In the genomic region with DNA sequence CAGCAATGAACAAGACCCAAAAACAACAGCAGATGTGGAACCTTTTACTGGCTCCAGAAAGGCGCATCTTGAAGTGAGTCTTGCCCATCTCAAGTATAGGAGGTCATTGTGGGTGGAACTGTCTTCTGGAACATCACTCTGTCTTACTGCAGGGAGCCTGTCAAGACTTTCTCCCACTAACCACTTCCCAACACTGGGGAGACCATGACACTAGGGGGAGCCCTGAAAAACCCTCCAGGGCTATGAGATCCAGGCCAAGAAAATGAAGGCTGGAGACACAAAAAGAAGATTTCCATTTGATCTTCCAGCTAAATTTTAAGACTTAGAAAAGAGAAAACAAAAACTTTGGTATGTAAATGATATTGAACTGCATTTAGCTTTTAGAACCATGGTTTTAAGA, we compare ENCODE assay signal across 23 cellular contexts. TPM values are rescaled to one million over a fixed set of nuclear protein-coding genes. Genes with fewer than 3 reads are reported as not detected.
DNase-seq lines count a peak whose midpoint lies in the region; ATAC-seq, FAIRE-seq and TF ChIP-seq lines count a peak whose summit lies in the region.
"Had no signal": no experiment of that assay in that cellular context is flagged by ENCODE, and none has a peak within 500 bp of the region (broad histone marks: within the 10 kb centered on the region; RNA-seq: fewer than 3 reads in every experiment).

No MANE protein-coding gene starts in this region.

- H3K4me3 Mint-ChIP-seq in stimulated activated naive B cell treated with anti-CD40 and anti-IgM and Interleukin-4, amounts not matched to agents 10 μg/mL and 1 μg/mL and 100 μg/mL, for 72 hours: no peak overlapping the region
- no peak overlapping the region for H3K4me3 Mint-ChIP-seq in activated T-helper 1 cell treated with anti-CD3 and anti-CD28 coated beads, Interleukin-12 subunit alpha, Interleukin-12 subunit beta, Interleukin-2, Interleukin-4 antibody, amounts not matched to agents 30 ng/mL and 10 ng/mL and 1 ng/mL, durations not matched to agents 14 hours and 24 hours and 36 hours
- H3K4me3 Mint-ChIP-seq in activated CD4-positive, alpha-beta memory T cell treated with anti-CD3 and anti-CD28 coated beads, Interleukin-2, amount 10 ng/mL, durations not matched to agents 7 days and 5 days: no peak overlapping the region
- H3K4me3 Mint-ChIP-seq: CD4-positive, alpha-beta memory T cell; HFFc6 had no signal

- TF ChIP-seq EP300 in GM12878 (IDR thresholded peaks at IDR 0.05; ENCODE audit: borderline replicate concordance in 1 of 2, control insufficient read depth in 1 of 2, low read depth in 2 of 2, low read length in 2 of 2): no peak

- BruUV-seq in GM12878 (replicated peaks; lab: Mats Ljungman, UMichigan): no TSS peak

- CTCF ChIA-PET in GM12878 (lab: Yijun Ruan, JAX): interaction anchor here (0.6 to 3.1 kb wide), 5 partner anchors 10 to 238 kb away, joined by 3 to 10 read pairs (median 4); no protein-coding TSS in a partner anchor
- CTCF ChIA-PET in activated CD4-positive, alpha-beta memory T cell treated with anti-CD3 and anti-CD28 coated beads, Interleukin-2, amount 10 ng/mL, durations not matched to agents 7 days and 5 days (lab: Charles Lee): interaction anchor here (0.5 to 1.4 kb wide), 3 partner anchors 9 to 212 kb away, joined by 3 to 4 read pairs (median 4); no protein-coding TSS in a partner anchor

- H4K20me1 ChIP-seq in GM12878 (ENCODE audit: control insufficient read depth, insufficient read depth): no peaks in the 10 kb centered on the region
- H4K20me1 ChIP-seq: BLaER1 treated with 17β-estradiol and CSF1 and Interleukin-3, amounts not matched to agents 10 nM and 100 nM had no signal

- peaks cover 3% of the 10 kb centered on the region; the same call in 1 of the 2 replicates for H3K4me1 ChIP-seq in GM12878 (ENCODE audit: control insufficient read depth, insufficient read depth, low read length)

- intact Hi-C loops in GM12878 (cut with micrococcal nuclease; ENCODE audit: unreplicated experiment): no loop called here
- intact Hi-C loops in activated T-helper 1 cell treated with anti-CD3 and anti-CD28 coated beads, Interleukin-12 subunit alpha, Interleukin-12 subunit beta, Interleukin-2, Interleukin-4 antibody, amounts not matched to agents 30 ng/mL and 10 ng/mL and 1 ng/mL, durations not matched to agents 14 hours and 24 hours and 36 hours (cut with micrococcal nuclease): no loop called here

- peak; percentile 28; the same call in 1 of the 3 replicates for ATAC-seq in GM12878
- no peak for ATAC-seq in stimulated activated naive B cell treated with anti-CD40 and anti-IgM and Interleukin-4, amounts not matched to agents 10 μg/mL and 1 μg/mL and 100 μg/mL, for 72 hours (replicated peaks)
- ATAC-seq: Panc1, SK-N-SH treated with all-trans-retinoic acid at 6 μM for 48 hours had no signal

- POLR2A ChIA-PET in GM12878 (lab: Charles Lee): interaction anchor here (1.2 kb wide), 1 partner anchor 176 kb away, joined by 3 read pairs; no protein-coding TSS in a partner anchor
- POLR2A ChIA-PET in activated CD4-positive, alpha-beta memory T cell treated with anti-CD3 and anti-CD28 coated beads, Interleukin-2, amount 10 ng/mL, durations not matched to agents 7 days and 5 days (lab: Charles Lee): interaction anchor here (1.1 kb wide), 1 partner anchor 9 kb away, joined by 3 read pairs; no protein-coding TSS in a partner anchor

- no peaks in the 10 kb centered on the region for H3K79me2 ChIP-seq in GM12878 (ENCODE audit: control insufficient read depth, insufficient read depth, low read length)

- H3K27me3 Mint-ChIP-seq in stimulated activated naive B cell treated with anti-CD40 and anti-IgM and Interleukin-4, amounts not matched to agents 10 μg/mL and 1 μg/mL and 100 μg/mL, for 72 hours: no peaks in the 10 kb centered on the region
- peaks cover 2% of the 10 kb centered on the region for H3K27me3 Mint-ChIP-seq in activated T-helper 1 cell treated with anti-CD3 and anti-CD28 coated beads, Interleukin-12 subunit alpha, Interleukin-12 subunit beta, Interleukin-2, Interleukin-4 antibody, amounts not matched to agents 30 ng/mL and 10 ng/mL and 1 ng/mL, durations not matched to agents 14 hours and 24 hours and 36 hours (ENCODE audit: insufficient read depth)
- H3K27me3 Mint-ChIP-seq in activated CD4-positive, alpha-beta memory T cell treated with anti-CD3 and anti-CD28 coated beads, Interleukin-2, amount 10 ng/mL, durations not matched to agents 7 days and 5 days: no peaks in the 10 kb centered on the region
- H3K27me3 Mint-ChIP-seq: CD4-positive, alpha-beta memory T cell had no signal

- H3K36me3 Mint-ChIP-seq in stimulated activated naive B cell treated with anti-CD40 and anti-IgM and Interleukin-4, amounts not matched to agents 10 μg/mL and 1 μg/mL and 100 μg/mL, for 72 hours: no peaks in the 10 kb centered on the region
- H3K36me3 Mint-ChIP-seq in activated T-helper 1 cell treated with anti-CD3 and anti-CD28 coated beads, Interleukin-12 subunit alpha, Interleukin-12 subunit beta, Interleukin-2, Interleukin-4 antibody, amounts not matched to agents 30 ng/mL and 10 ng/mL and 1 ng/mL, durations not matched to agents 14 hours and 24 hours and 36 hours (ENCODE audit: low read depth): no peaks in the 10 kb centered on the region
- H3K36me3 Mint-ChIP-seq in activated CD4-positive, alpha-beta memory T cell treated with anti-CD3 and anti-CD28 coated beads, Interleukin-2, amount 10 ng/mL, durations not matched to agents 7 days and 5 days (ENCODE audit: low read depth): no peaks in the 10 kb centered on the region
- H3K36me3 Mint-ChIP-seq: CD4-positive, alpha-beta memory T cell had no signal

- no peak overlapping the region for H2AFZ ChIP-seq in GM12878 (ENCODE audit: control insufficient read depth, low read depth, low read length)

- TF ChIP-seq CTCF in GM06990 (IDR thresholded peaks at IDR 0.05; ENCODE audit: insufficient read depth, low read length, poor library complexity, severe bottlenecking) (peak; percentile 46), GM12878 (IDR thresholded peaks at IDR 0.05 in 2 of 3, conservative IDR thresholded peaks at IDR 0.05 in 1 of 3; ENCODE audit: control insufficient read depth in 2 of 3, extremely low read depth in 1 of 3, insufficient read depth in 1 of 3, low read depth in 3 of 3, low read length in 3 of 3) (peak; percentile 12 to 32 (median 13); a peak in 3 of 6 replicates), retinal pigment epithelial cell (conservative IDR thresholded peaks at IDR 0.05; ENCODE audit: low read depth, low read length) (peak; percentile 44)

- 84% methylated on average over 1 of the region's 1 CpG for WGBS in GM12878 (ENCODE audit: insufficient coverage, insufficient replicate concordance, low lambda C conversion rate, missing lambda C conversion rate)

- no peak overlapping the region for H3K4me2 ChIP-seq in GM12878 (ENCODE audit: control insufficient read depth, insufficient read depth)
- H3K4me2 ChIP-seq: BLaER1 treated with 17β-estradiol and CSF1 and Interleukin-3, amounts not matched to agents 10 nM and 100 nM had no signal

- no peak overlapping the region for H3K27ac Mint-ChIP-seq in stimulated activated naive B cell treated with anti-CD40 and anti-IgM and Interleukin-4, amounts not matched to agents 10 μg/mL and 1 μg/mL and 100 μg/mL, for 72 hours
- no peak overlapping the region for H3K27ac Mint-ChIP-seq in activated T-helper 1 cell treated with anti-CD3 and anti-CD28 coated beads, Interleukin-12 subunit alpha, Interleukin-12 subunit beta, Interleukin-2, Interleukin-4 antibody, amounts not matched to agents 30 ng/mL and 10 ng/mL and 1 ng/mL, durations not matched to agents 14 hours and 24 hours and 36 hours
- no peak overlapping the region for H3K27ac Mint-ChIP-seq in activated CD4-positive, alpha-beta memory T cell treated with anti-CD3 and anti-CD28 coated beads, Interleukin-2, amount 10 ng/mL, durations not matched to agents 7 days and 5 days
- H3K27ac Mint-ChIP-seq: CD4-positive, alpha-beta memory T cell; HFFc6 had no signal

- H3K9me3 ChIP-seq in GM12878 (replicated peaks; ENCODE audit: control insufficient read depth, insufficient read depth, low read length): no peaks in the 10 kb centered on the region
- H3K9me3 ChIP-seq: BLaER1 treated with 17β-estradiol and CSF1 and Interleukin-3, amounts not matched to agents 10 nM and 100 nM had no signal

- H3K36me3 ChIP-seq in GM06990 (ENCODE audit: control insufficient read depth, insufficient read depth, low read length) (no peaks in the 10 kb centered on the region), GM12878 (ENCODE audit: control insufficient read depth in 2 of 2, insufficient read depth in 2 of 2, low read length in 1 of 2) (no peaks in the 10 kb centered on the region)
- H3K36me3 ChIP-seq: BLaER1 treated with 17β-estradiol and CSF1 and Interleukin-3, amounts not matched to agents 10 nM and 100 nM had no signal

- H3K9ac ChIP-seq in GM12878 (ENCODE audit: control insufficient read depth, insufficient read depth, low read length): no peak overlapping the region
- H3K9ac ChIP-seq: BLaER1 treated with 17β-estradiol and CSF1 and Interleukin-3, amounts not matched to agents 10 nM and 100 nM had no signal

- peak; percentile 23 for DNase-seq in EH (ENCODE audit: low read depth)
- DNase-seq in GM06990 (ENCODE audit: extremely low read depth, insufficient read length): no peak
- no peak for DNase-seq in GM12878 (ENCODE audit: low read depth, low spot score)
- DNase-seq in retinal pigment epithelial cell (ENCODE audit: low read depth): no peak
- no peak for DNase-seq in stimulated activated naive B cell treated with anti-CD40 and anti-IgM and Interleukin-4, amounts not matched to agents 10 μg/mL and 1 μg/mL and 100 μg/mL, for 72 hours
- DNase-seq in activated T-helper 1 cell treated with anti-CD3 and anti-CD28 coated beads, Interleukin-12 subunit alpha, Interleukin-12 subunit beta, Interleukin-2, Interleukin-4 antibody, amounts not matched to agents 30 ng/mL and 10 ng/mL and 1 ng/mL, durations not matched to agents 14 hours and 24 hours and 36 hours (ENCODE audit: low spot score): no peak
- no peak for DNase-seq in activated CD4-positive, alpha-beta memory T cell treated with anti-CD3 and anti-CD28 coated beads, Interleukin-2, amount 10 ng/mL, durations not matched to agents 7 days and 5 days
- DNase-seq: CD4-positive, alpha-beta memory T cell; DND-41; GDM1; H7; HFFc6; KG1; NCI-H1092 treated with DMSO at 0.1 percent for 48 hours; NCI-H1436 treated with DMSO at 0.1 percent for 48 hours; NCI-H1930; NCI-H748 treated with DMSO at 0.1 percent for 48 hours had no signal

- no peak overlapping the region for H3K27ac ChIP-seq in GM12878 (ENCODE audit: control insufficient read depth, insufficient read depth)
- H3K27ac ChIP-seq: BLaER1 treated with 17β-estradiol and CSF1 and Interleukin-3, amounts not matched to agents 10 nM and 100 nM; HL-60 had no signal

- TF ChIP-seq RAD21 in GM12878 (IDR thresholded peaks at IDR 0.05; ENCODE audit: insufficient read depth, low read depth, low read length): no peak

- H3K27me3 ChIP-seq in GM06990 (replicated peaks; ENCODE audit: control insufficient read depth, insufficient read depth, low read length): no peaks in the 10 kb centered on the region
- no peaks in the 10 kb centered on the region for H3K27me3 ChIP-seq in GM12878 (replicated peaks in 1 of 2; ENCODE audit: control insufficient read depth in 2 of 2, insufficient read depth in 2 of 2, low read length in 1 of 2)
- H3K27me3 ChIP-seq: BLaER1 treated with 17β-estradiol and CSF1 and Interleukin-3, amounts not matched to agents 10 nM and 100 nM had no signal

- SMC1A ChIA-PET in GM12878 (lab: Charles Lee; ENCODE audit: uncharacterized antibody, unreplicated experiment): interaction anchor here (0.9 to 2.3 kb wide), 2 partner anchors 11 to 58 kb away, joined by 3 to 6 read pairs; no protein-coding TSS in a partner anchor

- H3K4me1 Mint-ChIP-seq in stimulated activated naive B cell treated with anti-CD40 and anti-IgM and Interleukin-4, amounts not matched to agents 10 μg/mL and 1 μg/mL and 100 μg/mL, for 72 hours: peaks cover 2 to 4% of the 10 kb centered on the region in 2 donors
- peaks cover 4% of the 10 kb centered on the region for H3K4me1 Mint-ChIP-seq in activated T-helper 1 cell treated with anti-CD3 and anti-CD28 coated beads, Interleukin-12 subunit alpha, Interleukin-12 subunit beta, Interleukin-2, Interleukin-4 antibody, amounts not matched to agents 30 ng/mL and 10 ng/mL and 1 ng/mL, durations not matched to agents 14 hours and 24 hours and 36 hours (ENCODE audit: low read depth)
- peaks cover 3% of the 10 kb centered on the region for H3K4me1 Mint-ChIP-seq in activated CD4-positive, alpha-beta memory T cell treated with anti-CD3 and anti-CD28 coated beads, Interleukin-2, amount 10 ng/mL, durations not matched to agents 7 days and 5 days

- no peaks in the 10 kb centered on the region for H3K9me3 Mint-ChIP-seq in stimulated activated naive B cell treated with anti-CD40 and anti-IgM and Interleukin-4, amounts not matched to agents 10 μg/mL and 1 μg/mL and 100 μg/mL, for 72 hours
- H3K9me3 Mint-ChIP-seq in activated T-helper 1 cell treated with anti-CD3 and anti-CD28 coated beads, Interleukin-12 subunit alpha, Interleukin-12 subunit beta, Interleukin-2, Interleukin-4 antibody, amounts not matched to agents 30 ng/mL and 10 ng/mL and 1 ng/mL, durations not matched to agents 14 hours and 24 hours and 36 hours: no peaks in the 10 kb centered on the region
- no peaks in the 10 kb centered on the region for H3K9me3 Mint-ChIP-seq in activated CD4-positive, alpha-beta memory T cell treated with anti-CD3 and anti-CD28 coated beads, Interleukin-2, amount 10 ng/mL, durations not matched to agents 7 days and 5 days
- H3K9me3 Mint-ChIP-seq: CD4-positive, alpha-beta memory T cell; HFFc6 had no signal

- no peak for TF ChIP-seq POLR2A in GM12878 (IDR thresholded peaks at IDR 0.05; ENCODE audit: low read depth, low read length)

- in situ Hi-C loops in GM12878 (cut with MboI): no loop called here

- FAIRE-seq in GM12878 (lab: Jason Lieb, UNC): no peak

- RAD21 ChIA-PET in GM12878 (lab: Charles Lee; ENCODE audit: unreplicated experiment): interaction anchor here (2.2 kb wide), 1 partner anchor 9 kb away, joined by 8 read pairs; no protein-coding TSS in a partner anchor

- H3K4me3 ChIP-seq in GM06990 (replicated peaks; ENCODE audit: low read depth, low read length): no peak overlapping the region
- no peak overlapping the region for H3K4me3 ChIP-seq in GM12878
- H3K4me3 ChIP-seq in retinal pigment epithelial cell (ENCODE audit: low read length): no peak overlapping the region
- H3K4me3 ChIP-seq: BLaER1 treated with 17β-estradiol and CSF1 and Interleukin-3, amounts not matched to agents 10 nM and 100 nM had no signal

RNA-seq across cellular contexts. Expression of a gene that starts 13.5 kb away (rescaled TPM):
- 15.0 and 16.2 TPM in 2 replicates for total RNA-seq in GM12878 (2013; cell fraction: nucleolus; rRNA removed)
- total RNA-seq in GM12878 (2014; rRNA removed) (6.3 and 7.3 TPM in 2 replicates), GM12878 (2014; rRNA removed; fragmentation: Illumina TruSeq; extraction: Trizol) (5.5 TPM in 2 replicates), GM12878 (2021) (4.3 and 4.5 TPM in 2 replicates)
- polyA plus RNA-seq in GM12878 (2011; ENCODE audit: low read depth): 3.6 TPM
- polyA plus RNA-seq in GM12878 (2011; rRNA removed) (5.6 and 7.4 TPM in 2 replicates), GM12878 (2014; fragmentation: Illumina TruSeq; extraction: Trizol) (5.9 and 6.6 TPM in 2 replicates), GM12878 (2014; fragmentation: Nextera tagmentation; extraction: Ambion mirVana) (1 to 10 TPM; 1.1 to 1.4 TPM), GM12878 (2014; rRNA removed) (6.4 TPM in 2 replicates), GM12878 (2016; fragmentation: Nextera tagmentation; extraction: Ambion mirVana) (1 to 10 TPM; 1.8 to 2.1 TPM)
- polyA plus RNA-seq in GM12878 (2011; cell fraction: cytosol; rRNA removed): 2.7 and 3.0 TPM in 2 replicates
- 8.6 and 8.7 TPM in 2 replicates for polyA plus RNA-seq in GM12878 (2011; cell fraction: nucleus; rRNA removed)
- 4.1 and 4.6 TPM in 2 replicates for polyA plus RNA-seq in GM12878 (2012)
- polyA minus RNA-seq in GM12878 (2011; rRNA and poly(A)+ RNA removed): 3.7 and 4.1 TPM in 2 replicates
- 1.6 and 1.7 TPM in 2 replicates for polyA minus RNA-seq in GM12878 (2011; cell fraction: cytosol; rRNA and poly(A)+ RNA removed)
- polyA minus RNA-seq in GM12878 (2011; cell fraction: nucleus; rRNA and poly(A)+ RNA removed): 2.7 and 4.0 TPM in 2 replicates
- 4.8 and 6.2 TPM in 2 replicates for total RNA-seq in activated T-helper 1 cell treated with anti-CD3 and anti-CD28 coated beads, Interleukin-12 subunit alpha, Interleukin-12 subunit beta, Interleukin-2, Interleukin-4 antibody, amounts not matched to agents 30 ng/mL and 10 ng/mL and 1 ng/mL, durations not matched to agents 14 hours and 24 hours and 36 hours
- 1 to 10 TPM; 5.5 TPM for total RNA-seq in activated CD4-positive, alpha-beta memory T cell treated with anti-CD3 and anti-CD28 coated beads, Interleukin-2, amount 10 ng/mL, durations not matched to agents 7 days and 5 days

RNA-seq across cellular contexts. Expression of a gene that starts 15.3 kb away (rescaled TPM):
- total RNA-seq in GM12878 (2013; cell fraction: nucleolus; rRNA removed): not detected in 2 replicates
- total RNA-seq in GM12878 (2014; rRNA removed) (not detected in 2 replicates), GM12878 (2014; rRNA removed; fragmentation: Illumina TruSeq; extraction: Trizol) (not detected in 2 replicates), GM12878 (2021) (0.41 TPM in 1 of 2 replicates, not detected in the other)
- polyA plus RNA-seq in GM12878 (2011; ENCODE audit: low read depth): not detected
- polyA plus RNA-seq in GM12878 (2011; rRNA removed) (not detected in 2 replicates), GM12878 (2014; fragmentation: Illumina TruSeq; extraction: Trizol) (not detected in 2 replicates), GM12878 (2014; fragmentation: Nextera tagmentation; extraction: Ambion mirVana) (not detected), GM12878 (2014; rRNA removed) (not detected in 2 replicates), GM12878 (2016; fragmentation: Nextera tagmentation; extraction: Ambion mirVana) (not detected)
- not detected in 2 replicates for polyA plus RNA-seq in GM12878 (2011; cell fraction: cytosol; rRNA removed)
- polyA plus RNA-seq in GM12878 (2011; cell fraction: nucleus; rRNA removed): not detected in 2 replicates
- polyA plus RNA-seq in GM12878 (2012): not detected in 2 replicates
- not detected in 2 replicates for polyA minus RNA-seq in GM12878 (2011; rRNA and poly(A)+ RNA removed)
- polyA minus RNA-seq in GM12878 (2011; cell fraction: cytosol; rRNA and poly(A)+ RNA removed): not detected in 2 replicates
- not detected in 2 replicates for polyA minus RNA-seq in GM12878 (2011; cell fraction: nucleus; rRNA and poly(A)+ RNA removed)
- not detected in 2 replicates for total RNA-seq in activated T-helper 1 cell treated with anti-CD3 and anti-CD28 coated beads, Interleukin-12 subunit alpha, Interleukin-12 subunit beta, Interleukin-2, Interleukin-4 antibody, amounts not matched to agents 30 ng/mL and 10 ng/mL and 1 ng/mL, durations not matched to agents 14 hours and 24 hours and 36 hours
- total RNA-seq in activated CD4-positive, alpha-beta memory T cell treated with anti-CD3 and anti-CD28 coated beads, Interleukin-2, amount 10 ng/mL, durations not matched to agents 7 days and 5 days: not detected
- total RNA-seq: CD4-positive, alpha-beta memory T cell; H7; HFFc6; HT-29; NCI-H460 had no signal
- polyA plus RNA-seq: CD4-positive, alpha-beta memory T cell had no signal
